In the genomic region with DNA sequence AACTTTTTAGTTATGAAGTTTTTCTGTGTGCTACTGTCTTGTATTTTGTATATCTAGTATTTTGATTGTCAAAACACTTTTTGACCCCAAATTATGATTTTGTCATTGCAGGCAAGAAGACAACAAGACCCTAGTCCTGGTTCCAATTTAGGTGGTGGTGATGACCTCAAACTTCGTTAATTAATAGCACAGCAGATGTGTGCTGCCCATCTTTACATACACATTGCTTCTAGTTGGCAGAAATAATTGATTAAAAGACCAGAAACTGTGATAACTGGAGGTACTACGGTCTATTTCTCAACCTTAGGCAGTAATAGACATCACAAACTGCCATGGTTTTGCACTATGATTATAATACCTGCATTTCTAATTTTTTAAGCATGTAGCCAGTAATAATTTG, we compare ENCODE assay signal across 2 cellular contexts.
TF ChIP-seq lines count a peak whose summit lies in the region.

No MANE protein-coding gene starts in this region.

TF ChIP-seq in HEK293, 187 proteins besides CTCF, POLR2A, EP300 and RAD21 (continued from another document):
- TF ChIP-seq, protein P1, sequence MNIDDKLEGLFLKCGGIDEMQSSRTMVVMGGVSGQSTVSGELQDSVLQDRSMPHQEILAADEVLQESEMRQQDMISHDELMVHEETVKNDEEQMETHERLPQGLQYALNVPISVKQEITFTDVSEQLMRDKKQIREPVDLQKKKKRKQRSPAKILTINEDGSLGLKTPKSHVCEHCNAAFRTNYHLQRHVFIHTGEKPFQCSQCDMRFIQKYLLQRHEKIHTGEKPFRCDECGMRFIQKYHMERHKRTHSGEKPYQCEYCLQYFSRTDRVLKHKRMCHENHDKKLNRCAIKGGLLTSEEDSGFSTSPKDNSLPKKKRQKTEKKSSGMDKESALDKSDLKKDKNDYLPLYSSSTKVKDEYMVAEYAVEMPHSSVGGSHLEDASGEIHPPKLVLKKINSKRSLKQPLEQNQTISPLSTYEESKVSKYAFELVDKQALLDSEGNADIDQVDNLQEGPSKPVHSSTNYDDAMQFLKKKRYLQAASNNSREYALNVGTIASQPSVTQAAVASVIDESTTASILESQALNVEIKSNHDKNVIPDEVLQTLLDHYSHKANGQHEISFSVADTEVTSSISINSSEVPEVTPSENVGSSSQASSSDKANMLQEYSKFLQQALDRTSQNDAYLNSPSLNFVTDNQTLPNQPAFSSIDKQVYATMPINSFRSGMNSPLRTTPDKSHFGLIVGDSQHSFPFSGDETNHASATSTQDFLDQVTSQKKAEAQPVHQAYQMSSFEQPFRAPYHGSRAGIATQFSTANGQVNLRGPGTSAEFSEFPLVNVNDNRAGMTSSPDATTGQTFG (tag by site-specific recombination; IDR thresholded peaks at IDR 0.05; ENCODE audit: borderline replicate concordance) = no peak
- TF ChIP-seq ZNF248 (tag by site-specific recombination; IDR thresholded peaks at IDR 0.05) = no peak
- TF ChIP-seq, protein P2, sequence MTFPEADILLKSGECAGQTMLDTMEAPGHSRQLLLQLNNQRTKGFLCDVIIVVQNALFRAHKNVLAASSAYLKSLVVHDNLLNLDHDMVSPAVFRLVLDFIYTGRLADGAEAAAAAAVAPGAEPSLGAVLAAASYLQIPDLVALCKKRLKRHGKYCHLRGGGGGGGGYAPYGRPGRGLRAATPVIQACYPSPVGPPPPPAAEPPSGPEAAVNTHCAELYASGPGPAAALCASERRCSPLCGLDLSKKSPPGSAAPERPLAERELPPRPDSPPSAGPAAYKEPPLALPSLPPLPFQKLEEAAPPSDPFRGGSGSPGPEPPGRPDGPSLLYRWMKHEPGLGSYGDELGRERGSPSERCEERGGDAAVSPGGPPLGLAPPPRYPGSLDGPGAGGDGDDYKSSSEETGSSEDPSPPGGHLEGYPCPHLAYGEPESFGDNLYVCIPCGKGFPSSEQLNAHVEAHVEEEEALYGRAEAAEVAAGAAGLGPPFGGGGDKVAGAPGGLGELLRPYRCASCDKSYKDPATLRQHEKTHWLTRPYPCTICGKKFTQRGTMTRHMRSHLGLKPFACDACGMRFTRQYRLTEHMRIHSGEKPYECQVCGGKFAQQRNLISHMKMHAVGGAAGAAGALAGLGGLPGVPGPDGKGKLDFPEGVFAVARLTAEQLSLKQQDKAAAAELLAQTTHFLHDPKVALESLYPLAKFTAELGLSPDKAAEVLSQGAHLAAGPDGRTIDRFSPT (tag by site-specific recombination; IDR thresholded peaks at IDR 0.05) = no peak

TF ChIP-seq in SK-N-SH, 30 proteins besides CTCF, POLR2A, EP300 and RAD21 (continued from another document):
- TF ChIP-seq CHD2 (IDR thresholded peaks at IDR 0.05; ENCODE audit: low read length, partially characterized antibody) = no peak
- TF ChIP-seq FOXM1 (IDR thresholded peaks at IDR 0.05; ENCODE audit: low read depth) = no peak
- no peak for TF ChIP-seq FOSL2 (IDR thresholded peaks at IDR 0.05; ENCODE audit: borderline replicate concordance, low read depth)
TF ChIP-seq in SK-N-SH: peak in this region for 2.
